10 cellular contexts compared by ENCODE assay signal in the genomic region with DNA sequence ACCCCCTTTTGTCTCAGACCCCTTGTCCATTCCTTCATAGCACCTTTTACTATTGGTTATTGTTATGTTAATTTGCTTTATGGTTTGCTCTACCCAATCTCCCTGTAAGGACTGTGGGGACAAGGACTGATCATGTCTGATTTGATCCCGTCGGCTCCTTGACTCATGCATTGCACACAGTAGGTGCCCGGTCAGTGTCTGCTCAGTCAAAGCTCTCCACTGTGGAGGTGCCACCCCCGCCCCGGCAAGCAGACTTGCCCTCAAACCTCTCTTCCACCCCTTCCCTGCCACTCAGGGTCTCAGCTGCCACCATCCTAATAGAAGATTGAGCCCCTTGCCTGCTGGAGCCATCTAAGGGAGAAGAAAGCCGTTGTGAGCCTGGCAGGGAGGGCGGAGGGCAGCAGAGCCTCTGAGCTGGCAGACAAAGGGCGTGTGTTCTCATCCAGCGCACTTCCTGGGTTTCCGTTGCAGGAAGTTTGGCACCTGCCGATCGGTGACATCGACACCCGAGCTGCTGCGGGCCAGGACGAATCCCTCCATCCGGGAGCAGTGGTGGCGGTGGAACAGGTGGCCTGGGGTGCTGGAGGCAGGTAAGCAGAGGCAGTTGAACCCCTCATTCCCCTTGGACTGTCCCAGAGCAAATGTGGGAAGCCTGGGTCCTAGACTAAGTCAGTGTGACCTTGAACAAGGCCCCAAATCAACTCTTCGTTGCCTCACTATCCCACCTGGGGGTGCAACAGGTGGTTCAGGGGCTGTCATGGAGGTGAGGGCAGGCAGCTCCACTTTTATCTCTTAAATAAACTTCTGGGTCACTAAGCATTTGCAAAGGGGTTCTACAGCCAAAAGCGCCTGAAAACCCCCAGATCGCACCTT. TPM values are rescaled to one million over a fixed set of nuclear protein-coding genes. Genes with fewer than 3 reads are reported as not detected.
DNase-seq lines count a peak whose midpoint lies in the region; ATAC-seq and TF ChIP-seq lines count a peak whose summit lies in the region.
"Had no signal": no experiment of that assay in that cellular context is flagged by ENCODE, and none has a peak within 500 bp of the region (broad histone marks: within the 10 kb centered on the region; RNA-seq: fewer than 3 reads in every experiment).

No MANE protein-coding gene starts in this region.

- H3K27me3 Mint-ChIP-seq in neural progenitor cell (ENCODE audit: insufficient read depth, low read depth) (peaks cover 20% of the 10 kb centered on the region), natural killer cell (ENCODE audit: low read depth in 2 of 2) (peaks cover 17 to 40% of the 10 kb centered on the region in 2 donors)

- TF ChIP-seq CTCF in coronary artery (IDR thresholded peaks at IDR 0.05) (no peak), neural progenitor cell (IDR thresholded peaks at IDR 0.05) (no peak), natural killer cell (IDR thresholded peaks at IDR 0.05) (no peak)

- H3K9me3 Mint-ChIP-seq in neural progenitor cell, result no peaks in the 10 kb centered on the region
- no peaks in the 10 kb centered on the region for H3K9me3 Mint-ChIP-seq in natural killer cell

- H4K20me1 ChIP-seq in neural progenitor cell (ENCODE audit: low read depth), result peaks cover 18% of the 10 kb centered on the region

- H3K4me1 Mint-ChIP-seq in neural progenitor cell, result peaks cover 36% of the 10 kb centered on the region
- peaks cover 0 to 5% of the 10 kb centered on the region in 2 donors for H3K4me1 Mint-ChIP-seq in natural killer cell

- H3K4me3 ChIP-seq in HAP-1, result no peak overlapping the region
- H3K4me3 ChIP-seq in coronary artery, result peak overlapping the region; percentile 99
- no peak overlapping the region for H3K4me3 ChIP-seq in neural progenitor cell
- H3K4me3 ChIP-seq: lung had no signal

- H2AFZ ChIP-seq in neural progenitor cell (replicated peaks), result no peak overlapping the region

- H3K9me3 ChIP-seq in HAP-1 (no peaks in the 10 kb centered on the region), neural progenitor cell (ENCODE audit: low read depth) (no peaks in the 10 kb centered on the region)

- H3K27ac ChIP-seq in coronary artery (peak overlapping the region; percentile 99), neural progenitor cell (no peak overlapping the region)

- intact Hi-C loops in natural killer cell (cut with micrococcal nuclease), result no loop called here

- in situ Hi-C loops in HAP-1 (cut with MboI; ENCODE audit: low sequenced_read_pairs), result no loop called here

- H3K79me2 ChIP-seq in neural progenitor cell (ENCODE audit: low read depth), result no peaks in the 10 kb centered on the region

- H3K27ac Mint-ChIP-seq in neural progenitor cell, result no peak overlapping the region
- H3K27ac Mint-ChIP-seq in natural killer cell, result no peak overlapping the region

- no peak overlapping the region for H3K9ac ChIP-seq in neural progenitor cell

- peak overlapping the region; percentile 49 for H3K4me2 ChIP-seq in neural progenitor cell

- ATAC-seq in natural killer cell, result no peak
- ATAC-seq in HG02970 (IDR thresholded peaks at IDR 0.05; ENCODE audit: low FRiP score, unreplicated experiment), result no peak

- H3K36me3 ChIP-seq in HAP-1 (replicated peaks) (no peaks in the 10 kb centered on the region), neural progenitor cell (no peaks in the 10 kb centered on the region)

- no peak overlapping the region for H3K4me3 Mint-ChIP-seq in neural progenitor cell
- H3K4me3 Mint-ChIP-seq in natural killer cell, result no peak overlapping the region

- H3F3A ChIP-seq in neural progenitor cell (ENCODE audit: low read depth), result peaks cover 59% of the 10 kb centered on the region

- H3K4me1 ChIP-seq in HAP-1, result peaks cover 30% of the 10 kb centered on the region
- H3K4me1 ChIP-seq in neural progenitor cell, result peaks cover 54% of the 10 kb centered on the region

- H3K36me3 Mint-ChIP-seq in neural progenitor cell (no peaks in the 10 kb centered on the region), natural killer cell (no peaks in the 10 kb centered on the region)

- no peaks in the 10 kb centered on the region for H3K27me3 ChIP-seq in HAP-1 (ENCODE audit: low read depth)
- peaks cover 55% of the 10 kb centered on the region for H3K27me3 ChIP-seq in neural progenitor cell

- DNase-seq in HAP-1 (ENCODE audit: low spot score in 2 of 2) (peak; percentile 31 to 44), NCI-H2196 treated with DMSO at 0.1 percent for 48 hours (lab: John Stamatoyannopoulos, UW; ENCODE audit: unreplicated experiment) (peak; percentile 89), coronary artery (ENCODE audit: low spot score) (peak; percentile 80), neural progenitor cell (ENCODE audit: low spot score) (peak; percentile 46), natural killer cell (no peak), hippocampal formation (lab: John Stamatoyannopoulos, UW) (no peak), DMS79 treated with DMSO at 0.1 percent for 48 hours (lab: John Stamatoyannopoulos, UW) (no peak)
- DNase-seq: KG1 had no signal

RNA-seq across cellular contexts. Expression of a gene that starts 2.2 kb away (rescaled TPM):
- 4.7 and 13.0 TPM in 2 replicates for total RNA-seq in neural progenitor cell (ENCODE audit: low replicate concordance)
- total RNA-seq in natural killer cell, result under 1 TPM in 1 of 3 donors, not detected in 2; 0.39 TPM

RNA-seq across cellular contexts. Expression of a gene that starts 14.1 kb away (rescaled TPM):
- total RNA-seq in neural progenitor cell (ENCODE audit: low replicate concordance) (0.56 TPM in 1 of 2 replicates, not detected in the other), natural killer cell (not detected)
- total RNA-seq: lung had no signal

RNA-seq across cellular contexts. Expression of a gene that starts 20.3 kb away (rescaled TPM):
- 0.34 and 2.2 TPM in 2 replicates for total RNA-seq in neural progenitor cell (ENCODE audit: low replicate concordance)
- 1 to 10 TPM in 2 of 3 donors, under 1 TPM in 1; 0.73 to 1.8 (median 1.6) TPM for total RNA-seq in natural killer cell

RNA-seq across cellular contexts. Expression of a gene that starts 51.1 kb away (rescaled TPM):
- total RNA-seq in neural progenitor cell (ENCODE audit: low replicate concordance) (2.8 and 4.8 TPM in 2 replicates), natural killer cell (1 to 10 TPM in 2 of 3 donors, under 1 TPM in 1; 0.87 to 1.2 (median 1.0) TPM)

Comparison
In these comparisons a context has a peak if more than half of its experiments do, and no peak if none do; other contexts are left out.
1. DNase-seq: peak in HAP-1 (2 of 2), NCI-H2196 treated with DMSO at 0.1 percent for 48 hours (single experiment), coronary artery (single experiment) and neural progenitor cell (single experiment); none in natural killer cell (single experiment), hippocampal formation (0 of 2) and DMS79 treated with DMSO at 0.1 percent for 48 hours (single experiment).